Comparison of ENCODE assay signal across 30 cellular contexts in genomic region chr1:41576620-41577019, GRCh38.
A peak's percentile ranks its signal among the peaks of the same experiment; 100 is the strongest.
DNase-seq lines count a peak whose midpoint lies in the region; ATAC-seq, FAIRE-seq and TF ChIP-seq lines count a peak whose summit lies in the region.
"Had no signal": no experiment of that assay in that cellular context is flagged by ENCODE, and none has a peak within 500 bp of the region (broad histone marks: within the 10 kb centered on the region; RNA-seq: fewer than 3 reads in every experiment).

No MANE protein-coding gene starts in this region.

- no peak for ATAC-seq in activated CD4-positive, alpha-beta T cell treated with anti-CD3 and anti-CD28 coated beads for 36 hours
- ATAC-seq: gastrocnemius medialis, T-cell had no signal

- H3K27me3 Mint-ChIP-seq in activated CD4-positive, alpha-beta T cell treated with anti-CD3 and anti-CD28 coated beads for 36 hours, result no peaks in the 10 kb centered on the region
- H3K27me3 Mint-ChIP-seq in HFFc6 (ENCODE audit: insufficient read depth), result no peaks in the 10 kb centered on the region
- peaks cover 20% of the 10 kb centered on the region for H3K27me3 Mint-ChIP-seq in astrocyte (ENCODE audit: low read depth, unreplicated experiment)
- H3K27me3 Mint-ChIP-seq in osteocyte (ENCODE audit: unreplicated experiment), result no peaks in the 10 kb centered on the region
- H3K27me3 Mint-ChIP-seq: T-cell had no signal

- no peak for FAIRE-seq in astrocyte (lab: Jason Lieb, UNC)
- FAIRE-seq: GM12891, GM19239, islet of Langerhans, small intestine had no signal

- peaks cover 12% of the 10 kb centered on the region for H3K4me1 ChIP-seq in astrocyte (ENCODE audit: insufficient read depth, low read length)
- no peaks in the 10 kb centered on the region for H3K4me1 ChIP-seq in colonic mucosa
- H3K4me1 ChIP-seq in left ventricle myocardium inferior, result peaks cover 4% of the 10 kb centered on the region
- H3K4me1 ChIP-seq: prostate gland had no signal

- no peaks in the 10 kb centered on the region for H3K9me3 Mint-ChIP-seq in activated CD4-positive, alpha-beta T cell treated with anti-CD3 and anti-CD28 coated beads for 36 hours (ENCODE audit: low read depth)
- H3K9me3 Mint-ChIP-seq in HFFc6 (no peaks in the 10 kb centered on the region), astrocyte (ENCODE audit: unreplicated experiment) (no peaks in the 10 kb centered on the region), osteocyte (ENCODE audit: unreplicated experiment) (no peaks in the 10 kb centered on the region)
- H3K9me3 Mint-ChIP-seq: neural crest cell, T-cell had no signal

- peak; percentile 4 for DNase-seq in activated CD4-positive, alpha-beta T cell treated with anti-CD3 and anti-CD28 coated beads for 48 hours
- DNase-seq in activated CD4-positive, alpha-beta T cell treated with anti-CD3 and anti-CD28 coated beads for 36 hours, result no peak
- peak; percentile 8 for DNase-seq in HFFc6
- DNase-seq in astrocyte (ENCODE audit: low read depth), result peak; percentile 62
- peak; percentile 56 for DNase-seq in osteocyte (ENCODE audit: extremely low spot score, unreplicated experiment)
- no peak for DNase-seq in colonic mucosa
- no peak for DNase-seq in left ventricle myocardium inferior
- DNase-seq in putamen (ENCODE audit: low spot score), result no peak
- DNase-seq: activated CD4-positive, alpha-beta T cell treated with anti-CD3 and anti-CD28 coated beads for 4 hours; activated naive CD4-positive, alpha-beta T cell treated with Interleukin-2 at 50 U/mL for 16 hours; AML-193; aorta; erythroblast; gastrocnemius medialis; hippocampal formation; NCI-H1105 treated with DMSO at 0.1 percent for 48 hours; NCI-H2081; OCI-M1; Right ventricle myocardium superior; small intestine; T-cell; transverse colon had no signal

- H3K27me3 ChIP-seq in astrocyte (ENCODE audit: insufficient read depth, low read length) (no peaks in the 10 kb centered on the region), colonic mucosa (no peaks in the 10 kb centered on the region), left ventricle myocardium inferior (ENCODE audit: low read depth) (no peaks in the 10 kb centered on the region)
- H3K27me3 ChIP-seq: gastrocnemius medialis, stomach, transverse colon had no signal

- H3K79me2 ChIP-seq in astrocyte (ENCODE audit: insufficient read depth, low read length), result no peaks in the 10 kb centered on the region

- H4K20me1 ChIP-seq in astrocyte (ENCODE audit: insufficient read depth, low read length), result peaks cover 11% of the 10 kb centered on the region

- no peak overlapping the region for H3K4me3 Mint-ChIP-seq in activated CD4-positive, alpha-beta T cell treated with anti-CD3 and anti-CD28 coated beads for 36 hours
- H3K4me3 Mint-ChIP-seq in HFFc6 (no peak overlapping the region), astrocyte (ENCODE audit: unreplicated experiment) (no peak overlapping the region), osteocyte (ENCODE audit: unreplicated experiment) (no peak overlapping the region)
- H3K4me3 Mint-ChIP-seq: neural crest cell, T-cell had no signal

- TF ChIP-seq CTCF in HFFc6 (IDR thresholded peaks at IDR 0.05) (no peak), astrocyte (IDR thresholded peaks at IDR 0.05; ENCODE audit: insufficient read depth, low read depth, low read length) (no peak), osteocyte (IDR thresholded peaks at IDR 0.05) (no peak), colonic mucosa (IDR thresholded peaks at IDR 0.05) (no peak), left ventricle myocardium inferior (IDR thresholded peaks at IDR 0.05; ENCODE audit: borderline replicate concordance) (no peak)

- H3K4me1 Mint-ChIP-seq in activated CD4-positive, alpha-beta T cell treated with anti-CD3 and anti-CD28 coated beads for 36 hours, result peaks cover 47% of the 10 kb centered on the region
- H3K4me1 Mint-ChIP-seq in HFFc6 (ENCODE audit: low read depth), result peaks cover 37% of the 10 kb centered on the region
- H3K4me1 Mint-ChIP-seq in astrocyte (ENCODE audit: low read depth, unreplicated experiment), result peaks cover 3% of the 10 kb centered on the region
- H3K4me1 Mint-ChIP-seq in osteocyte (ENCODE audit: unreplicated experiment), result no peaks in the 10 kb centered on the region
- H3K4me1 Mint-ChIP-seq: neural crest cell had no signal

- H3K4me3 ChIP-seq in astrocyte (ENCODE audit: insufficient read depth, low read depth, low read length) (no peak overlapping the region), colonic mucosa (no peak overlapping the region), left ventricle myocardium inferior (no peak overlapping the region)
- H3K4me3 ChIP-seq: gastrocnemius medialis, lung, prostate gland, stomach, transverse colon had no signal

- POLR2A ChIA-PET in activated CD4-positive, alpha-beta T cell treated with anti-CD3 and anti-CD28 coated beads for 36 hours (lab: Charles Lee), result interaction anchor here (1.1 kb wide), 1 partner anchor 438 kb away, joined by 3 read pairs; no protein-coding TSS in a partner anchor

- H3K27ac ChIP-seq in astrocyte (ENCODE audit: low read depth, low read length) (peak overlapping the region; percentile 1), colonic mucosa (no peak overlapping the region), left ventricle myocardium inferior (replicated peaks) (no peak overlapping the region)
- H3K27ac ChIP-seq: 22Rv1, gastrocnemius medialis, prostate gland, stomach, transverse colon had no signal

- H3K4me2 ChIP-seq in astrocyte (ENCODE audit: low read length), result peak overlapping the region; percentile 18

- no peak overlapping the region for H2AFZ ChIP-seq in astrocyte (ENCODE audit: low read depth, low read length)

- no peaks in the 10 kb centered on the region for H3K36me3 ChIP-seq in astrocyte (ENCODE audit: insufficient read depth, low read length)
- no peaks in the 10 kb centered on the region for H3K36me3 ChIP-seq in colonic mucosa
- H3K36me3 ChIP-seq in left ventricle myocardium inferior, result no peaks in the 10 kb centered on the region
- H3K36me3 ChIP-seq: gastrocnemius medialis, prostate gland, stomach, transverse colon had no signal

- intact Hi-C loops in activated CD4-positive, alpha-beta T cell treated with anti-CD3 and anti-CD28 coated beads for 36 hours (cut with DNase I, micrococcal nuclease), result loop anchor here in 1 of 2 experiments (10.0 kb wide), 2 partner anchors 78 to 178 kb away; no protein-coding TSS in a partner anchor
- intact Hi-C loops in colonic mucosa (cut with DNase I), result loop anchor here (10.0 kb wide), 1 partner anchor 218 kb away; no protein-coding TSS in a partner anchor
- intact Hi-C loops in left ventricle myocardium inferior (cut with micrococcal nuclease), result loop anchor here (10.0 kb wide), 1 partner anchor 218 kb away; no protein-coding TSS in a partner anchor

- H3K9me3 ChIP-seq in astrocyte (ENCODE audit: insufficient read depth, low read depth, low read length), result no peaks in the 10 kb centered on the region
- H3K9me3 ChIP-seq in colonic mucosa, result no peaks in the 10 kb centered on the region
- no peaks in the 10 kb centered on the region for H3K9me3 ChIP-seq in left ventricle myocardium inferior (replicated peaks)
- H3K9me3 ChIP-seq: gastrocnemius medialis, prostate gland, stomach, transverse colon had no signal

- H3K27ac Mint-ChIP-seq in activated CD4-positive, alpha-beta T cell treated with anti-CD3 and anti-CD28 coated beads for 36 hours, result no peak overlapping the region
- H3K27ac Mint-ChIP-seq in HFFc6, result no peak overlapping the region
- no peak overlapping the region for H3K27ac Mint-ChIP-seq in astrocyte (ENCODE audit: unreplicated experiment)
- no peak overlapping the region for H3K27ac Mint-ChIP-seq in osteocyte (ENCODE audit: unreplicated experiment)
- H3K27ac Mint-ChIP-seq: T-cell had no signal

- CTCF ChIA-PET in activated CD4-positive, alpha-beta T cell treated with anti-CD3 and anti-CD28 coated beads for 36 hours (lab: Charles Lee), result interaction anchor here (0.9 to 1.2 kb wide), 3 partner anchors 62 to 288 kb away, joined by 3 to 4 read pairs (median 3); no protein-coding TSS in a partner anchor

- H3K9ac ChIP-seq in astrocyte (ENCODE audit: low read length) (no peak overlapping the region), colonic mucosa (ENCODE audit: low read depth in 2 of 2, low read length in 2 of 2) (no peak overlapping the region)

- H3K36me3 Mint-ChIP-seq in activated CD4-positive, alpha-beta T cell treated with anti-CD3 and anti-CD28 coated beads for 36 hours (ENCODE audit: low read depth), result peaks cover 61% of the 10 kb centered on the region
- H3K36me3 Mint-ChIP-seq in HFFc6 (ENCODE audit: low read depth) (peaks cover 1% of the 10 kb centered on the region; the same call in 1 of the 2 replicates), astrocyte (ENCODE audit: low read depth, unreplicated experiment) (peaks cover 12% of the 10 kb centered on the region), osteocyte (ENCODE audit: unreplicated experiment) (no peaks in the 10 kb centered on the region)

Comparison
In these comparisons a context has a peak if more than half of its experiments do, and no peak if none do; other contexts are left out.
1. DNase-seq: peak in activated CD4-positive, alpha-beta T cell treated with anti-CD3 and anti-CD28 coated beads for 48 hours (single experiment), HFFc6 (single experiment), astrocyte (single experiment) and osteocyte (single experiment); none in activated CD4-positive, alpha-beta T cell treated with anti-CD3 and anti-CD28 coated beads for 36 hours (single experiment), colonic mucosa (single experiment), left ventricle myocardium inferior (single experiment) and putamen (single experiment).